1 cellular context compared by ENCODE assay signal in the genomic region with DNA sequence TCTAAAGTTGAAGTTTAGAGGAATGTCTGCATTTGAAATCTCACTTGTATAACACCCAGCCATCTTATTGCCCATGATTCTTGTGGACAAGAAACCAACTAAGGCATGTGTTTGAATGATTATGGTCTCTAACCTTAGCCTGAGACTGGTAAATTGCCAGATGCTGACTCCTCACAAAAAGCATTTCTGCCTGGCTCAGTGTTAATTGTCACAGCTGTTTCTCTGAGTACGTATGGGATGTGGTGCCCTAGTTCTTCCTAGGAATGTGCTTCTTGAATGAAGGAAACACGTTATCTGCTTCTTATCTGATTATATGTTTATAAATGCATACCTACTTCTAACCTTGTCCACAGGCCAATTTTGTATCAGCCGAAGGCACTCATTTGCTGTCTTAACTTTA.
TF ChIP-seq lines count a peak whose summit lies in the region.

No MANE protein-coding gene starts in this region.

TF ChIP-seq in HepG2, 621 proteins besides CTCF, POLR2A, EP300 and RAD21:
- TF ChIP-seq, protein P1, sequence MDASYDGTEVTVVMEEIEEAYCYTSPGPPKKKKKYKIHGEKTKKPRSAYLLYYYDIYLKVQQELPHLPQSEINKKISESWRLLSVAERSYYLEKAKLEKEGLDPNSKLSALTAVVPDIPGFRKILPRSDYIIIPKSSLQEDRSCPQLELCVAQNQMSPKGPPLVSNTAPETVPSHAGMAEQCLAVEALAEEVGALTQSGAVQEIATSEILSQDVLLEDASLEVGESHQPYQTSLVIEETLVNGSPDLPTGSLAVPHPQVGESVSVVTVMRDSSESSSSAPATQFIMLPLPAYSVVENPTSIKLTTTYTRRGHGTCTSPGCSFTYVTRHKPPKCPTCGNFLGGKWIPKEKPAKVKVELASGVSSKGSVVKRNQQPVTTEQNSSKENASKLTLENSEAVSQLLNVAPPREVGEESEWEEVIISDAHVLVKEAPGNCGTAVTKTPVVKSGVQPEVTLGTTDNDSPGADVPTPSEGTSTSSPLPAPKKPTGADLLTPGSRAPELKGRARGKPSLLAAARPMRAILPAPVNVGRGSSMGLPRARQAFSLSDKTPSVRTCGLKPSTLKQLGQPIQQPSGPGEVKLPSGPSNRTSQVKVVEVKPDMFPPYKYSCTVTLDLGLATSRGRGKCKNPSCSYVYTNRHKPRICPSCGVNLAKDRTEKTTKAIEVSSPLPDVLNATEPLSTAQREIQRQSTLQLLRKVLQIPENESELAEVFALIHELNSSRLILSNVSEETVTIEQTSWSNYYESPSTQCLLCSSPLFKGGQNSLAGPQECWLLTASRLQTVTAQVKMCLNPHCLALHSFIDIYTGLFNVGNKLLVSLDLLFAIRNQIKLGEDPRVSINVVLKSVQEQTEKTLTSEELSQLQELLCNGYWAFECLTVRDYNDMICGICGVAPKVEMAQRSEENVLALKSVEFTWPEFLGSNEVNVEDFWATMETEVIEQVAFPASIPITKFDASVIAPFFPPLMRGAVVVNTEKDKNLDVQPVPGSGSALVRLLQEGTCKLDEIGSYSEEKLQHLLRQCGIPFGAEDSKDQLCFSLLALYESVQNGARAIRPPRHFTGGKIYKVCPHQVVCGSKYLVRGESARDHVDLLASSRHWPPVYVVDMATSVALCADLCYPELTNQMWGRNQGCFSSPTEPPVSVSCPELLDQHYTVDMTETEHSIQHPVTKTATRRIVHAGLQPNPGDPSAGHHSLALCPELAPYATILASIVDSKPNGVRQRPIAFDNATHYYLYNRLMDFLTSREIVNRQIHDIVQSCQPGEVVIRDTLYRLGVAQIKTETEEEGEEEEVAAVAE (CRISPR knock-in tag; IDR thresholded peaks at IDR 0.05; ENCODE audit: borderline replicate concordance) = no peak
- TF ChIP-seq ZNF572 (CRISPR knock-in tag; IDR thresholded peaks at IDR 0.05) = no peak
- TF ChIP-seq ZEB1 (IDR thresholded peaks at IDR 0.05; ENCODE audit: insufficient replicate concordance, low read depth) = no peak
- no peak for TF ChIP-seq GTF3A (CRISPR knock-in tag; conservative IDR thresholded peaks at IDR 0.05)
- no peak for TF ChIP-seq YEATS2 (CRISPR knock-in tag; IDR thresholded peaks at IDR 0.05; ENCODE audit: borderline replicate concordance)
- TF ChIP-seq ZNF558 (CRISPR knock-in tag; IDR thresholded peaks at IDR 0.05; ENCODE audit: borderline replicate concordance) = no peak
- TF ChIP-seq KLF6 (CRISPR knock-in tag; IDR thresholded peaks at IDR 0.05) = no peak
